9 cellular contexts compared by ENCODE assay signal in genomic region chr21:45556302-45556644, GRCh38. TPM values are rescaled to one million over a fixed set of nuclear protein-coding genes. Genes with fewer than 3 reads are reported as not detected.
A peak's percentile ranks its signal among the peaks of the same experiment; 100 is the strongest.
DNase-seq lines count a peak whose midpoint lies in the region; ATAC-seq, FAIRE-seq and TF ChIP-seq lines count a peak whose summit lies in the region.
"Had no signal": no experiment of that assay in that cellular context is flagged by ENCODE, and none has a peak within 500 bp of the region (broad histone marks: within the 10 kb centered on the region; RNA-seq: fewer than 3 reads in every experiment).

No MANE protein-coding gene starts in this region.

- H3K36me3 ChIP-seq in HEK293 (ENCODE audit: control insufficient read depth in 2 of 2, insufficient read depth in 1 of 2, low read length in 2 of 2) (no peaks in the 10 kb centered on the region), testis (ENCODE audit: low read depth, missing control alignments) (no peaks in the 10 kb centered on the region)
- H3K36me3 ChIP-seq: cardiac muscle cell had no signal

- H3K4me1 Mint-ChIP-seq in memory B cell = peaks cover 18% of the 10 kb centered on the region

- H3K9me3 ChIP-seq in HEK293 (ENCODE audit: control insufficient read depth, insufficient read depth, low read depth, low read length) (no peaks in the 10 kb centered on the region), testis (no peaks in the 10 kb centered on the region)

- DNase-seq in memory B cell (ENCODE audit: low spot score in 2 of 2) (no peak), testis (no peak), D721Med (ENCODE audit: insufficient read length, low spot score) (no peak), NCI-H187 treated with DMSO at 0.1 percent for 48 hours (lab: John Stamatoyannopoulos, UW) (no peak)

- 22 to 36% methylated on average over 12 of the region's 12 CpGs for WGBS in testis, 2 donors

- H3K4me3 Mint-ChIP-seq in memory B cell = peak overlapping the region; percentile 78

- H3K27me3 ChIP-seq in testis = no peaks in the 10 kb centered on the region
- H3K27me3 ChIP-seq: cardiac muscle cell had no signal

- FAIRE-seq in D721Med (lab: Jason Lieb, UNC) = no peak

- TF ChIP-seq CTCF in HEK293 (tag by site-specific recombination; IDR thresholded peaks at IDR 0.05) (no peak), testis (IDR thresholded peaks at IDR 0.05) (no peak), D721Med (IDR thresholded peaks at IDR 0.05; ENCODE audit: insufficient read depth, missing control alignments) (no peak)

- H3K27ac Mint-ChIP-seq in memory B cell = no peak overlapping the region

- POLR2A ChIA-PET in HEK293 (lab: Yijun Ruan, JAX) = interaction anchor here (0.5 to 1.7 kb wide), 11 partner anchors 12 to 269 kb away, joined by 3 to 10 read pairs (median 3); partner anchors contain the start of gene POFUT2

- no peaks in the 10 kb centered on the region for H3K9me3 Mint-ChIP-seq in memory B cell

- TF ChIP-seq POLR2A in testis (IDR thresholded peaks at IDR 0.05) = no peak

- H3K27me3 Mint-ChIP-seq in memory B cell = peaks cover 2% of the 10 kb centered on the region

- CTCF ChIA-PET in HEK293 (lab: Yijun Ruan, JAX) = interaction anchor here (0.6 to 4.9 kb wide), 56 partner anchors 9 to 529 kb away, joined by 3 to 70 read pairs (median 4); no protein-coding TSS in a partner anchor

- no peak overlapping the region for H3K4me3 ChIP-seq in HEK293 (ENCODE audit: low read depth, low read length)
- peak overlapping the region in 1 of 2 donors; percentile 49 for H3K4me3 ChIP-seq in testis

- no peak for ATAC-seq in memory B cell (ENCODE audit: low read depth)
- no peak for ATAC-seq in GM21528 (IDR thresholded peaks at IDR 0.05; ENCODE audit: low FRiP score, unreplicated experiment)
- no peak for ATAC-seq in GM18517 (IDR thresholded peaks at IDR 0.05; ENCODE audit: unreplicated experiment)

- no peaks in the 10 kb centered on the region for H3K36me3 Mint-ChIP-seq in memory B cell

- no peak overlapping the region for H3K27ac ChIP-seq in HEK293 (ENCODE audit: extremely low read depth, low read depth, low read length)
- H3K27ac ChIP-seq in angular gyrus (ENCODE audit: low read depth, low read length) = peak overlapping the region; percentile 55
- H3K27ac ChIP-seq in testis = peak overlapping the region; percentile 84 to 86

- intact Hi-C loops in testis (cut with DNase I; ENCODE audit: low total_unique reads) = loop anchor here (5.0 to 10.0 kb wide), 2 partner anchors 36 to 259 kb away; no protein-coding TSS in a partner anchor

- H3K4me1 ChIP-seq in HEK293 (ENCODE audit: control insufficient read depth, insufficient read depth, low read length) (peaks cover 6% of the 10 kb centered on the region; the same call in 1 of the 2 replicates), testis (peaks cover 5% of the 10 kb centered on the region)

TF ChIP-seq in HEK293, 187 proteins besides CTCF, POLR2A, EP300 and RAD21:
- TF ChIP-seq ZBTB17 (tag by site-specific recombination; IDR thresholded peaks at IDR 0.05) (0 out of 2 replicates have a peak, but pooled peaks have one; percentile 3), ZFP69B (tag by site-specific recombination; IDR thresholded peaks at IDR 0.05) (no peak), ZXDB (tag by site-specific recombination; IDR thresholded peaks at IDR 0.05) (no peak)

RNA-seq across cellular contexts. Expression of gene SLC19A1, which starts 14.0 kb away (rescaled TPM):
- total RNA-seq in testis = 10 to 100 TPM; 15.7 to 17.4 TPM
- 5.5 TPM for polyA plus RNA-seq in testis (ENCODE audit: insufficient read depth, low read depth, low replicate concordance)
